ENCODE assay signal across 13 cellular contexts in genomic region chr10:58175990-58176910, GRCh38.
A peak's percentile ranks its signal among the peaks of the same experiment; 100 is the strongest.
DNase-seq lines count a peak whose midpoint lies in the region; ATAC-seq, FAIRE-seq and TF ChIP-seq lines count a peak whose summit lies in the region.
"Had no signal": no experiment of that assay in that cellular context is flagged by ENCODE, and none has a peak within 500 bp of the region (broad histone marks: within the 10 kb centered on the region; RNA-seq: fewer than 3 reads in every experiment).

No MANE protein-coding gene starts in this region.

- FAIRE-seq in bronchial epithelial cell (lab: Jason Lieb, UNC), result no peak

- DNase-seq in DND-41, result no peak
- DNase-seq in NCI-H460 (ENCODE audit: extremely low read depth, low read depth), result peak; percentile 12
- DNase-seq in bronchial epithelial cell (ENCODE audit: low read depth), result peak; percentile 25
- no peak for DNase-seq in left colon
- no peak for DNase-seq in stimulated activated CD4-positive, alpha-beta T cell treated with anti-CD3 and anti-CD28 coated beads, Interleukin-4, amount 100 ng/mL, for 4 hours
- no peak for DNase-seq in NCI-H748 treated with DMSO at 0.1 percent for 48 hours (lab: John Stamatoyannopoulos, UW)
- DNase-seq in colonic mucosa, result no peak
- DNase-seq: activated naive CD4-positive, alpha-beta T cell treated with anti-CD3 and anti-CD28 coated beads for 36 hours; DMS79; immature natural killer cell; PC-9; stimulated activated CD4-positive, alpha-beta T cell treated with anti-CD3 and anti-CD28 coated beads, Interleukin-4, amount 100 ng/mL, for 1 hour had no signal

- no peaks in the 10 kb centered on the region for H4K20me1 ChIP-seq in DND-41 (ENCODE audit: insufficient read depth, low read length)

- H3K27me3 ChIP-seq in DND-41 (ENCODE audit: insufficient read depth, low read length, poor library complexity) (no peaks in the 10 kb centered on the region), bronchial epithelial cell (ENCODE audit: control insufficient read depth, insufficient read depth, low read length) (no peaks in the 10 kb centered on the region), colonic mucosa (no peaks in the 10 kb centered on the region)

- H3K79me2 ChIP-seq in DND-41 (ENCODE audit: insufficient read depth, low read length), result no peaks in the 10 kb centered on the region

- peak; percentile 63; the same call in 2 of the 3 replicates for ATAC-seq in DND-41 (ENCODE audit: insufficient read depth, low read depth)
- peak; percentile 67 for ATAC-seq in left colon
- ATAC-seq in GM18868 (IDR thresholded peaks at IDR 0.05; ENCODE audit: unreplicated experiment), result no peak

- no peak overlapping the region for H2AFZ ChIP-seq in DND-41 (ENCODE audit: low read depth, low read length)
- H2AFZ ChIP-seq: PC-9 had no signal

- no peak overlapping the region for H3K4me2 ChIP-seq in DND-41 (ENCODE audit: insufficient read depth, low read length)
- H3K4me2 ChIP-seq: PC-9 had no signal

- H3K9ac ChIP-seq in DND-41 (ENCODE audit: low read depth, low read length) (no peak overlapping the region), colonic mucosa (ENCODE audit: low read depth in 2 of 2, low read length in 2 of 2) (no peak overlapping the region)

- no peak for TF ChIP-seq CTCF in DND-41 (IDR thresholded peaks at IDR 0.05; ENCODE audit: borderline replicate concordance, extremely low read depth, low read length, poor library complexity, severe bottlenecking)
- TF ChIP-seq CTCF in bronchial epithelial cell (IDR thresholded peaks at IDR 0.05; ENCODE audit: insufficient read depth, low read length, severe bottlenecking), result no peak
- no peak for TF ChIP-seq CTCF in colonic mucosa (IDR thresholded peaks at IDR 0.05)

- no peak overlapping the region for H3K27ac ChIP-seq in DND-41 (ENCODE audit: low read length)
- H3K27ac ChIP-seq in colonic mucosa, result no peak overlapping the region
- H3K27ac ChIP-seq: PC-9 had no signal

- no peak overlapping the region for H3K4me3 ChIP-seq in DND-41 (ENCODE audit: low read depth in 1 of 2, low read length in 2 of 2)
- H3K4me3 ChIP-seq in bronchial epithelial cell (ENCODE audit: low read depth, low read length), result no peak overlapping the region
- H3K4me3 ChIP-seq in colonic mucosa, result no peak overlapping the region
- H3K4me3 ChIP-seq: PC-9 had no signal

- H3K36me3 ChIP-seq in DND-41 (ENCODE audit: insufficient read depth, low read length) (no peaks in the 10 kb centered on the region), bronchial epithelial cell (ENCODE audit: control insufficient read depth, insufficient read depth, low read length) (no peaks in the 10 kb centered on the region), colonic mucosa (no peaks in the 10 kb centered on the region)

- no peaks in the 10 kb centered on the region for H3K9me3 ChIP-seq in DND-41 (ENCODE audit: insufficient read depth, low read length, severe bottlenecking)
- no peaks in the 10 kb centered on the region for H3K9me3 ChIP-seq in colonic mucosa

- intact Hi-C loops in left colon (cut with DNase I, micrococcal nuclease), result loop anchor here in 1 of 2 donors (5.0 kb wide), 1 partner anchor 116 kb away; no protein-coding TSS in a partner anchor
- intact Hi-C loops in colonic mucosa (cut with DNase I), result loop anchor here (10.0 kb wide), 1 partner anchor 209 kb away; the partner anchor contains the start of gene TFAM

- H3K4me1 ChIP-seq in DND-41 (ENCODE audit: insufficient read depth, low read length) (no peaks in the 10 kb centered on the region), colonic mucosa (no peaks in the 10 kb centered on the region)

Comparison
In these comparisons a context has a peak if more than half of its experiments do, and no peak if none do; other contexts are left out.
1. DNase-seq: peak in NCI-H460 (single experiment) and bronchial epithelial cell (single experiment); none in DND-41 (single experiment), left colon (0 of 2), stimulated activated CD4-positive, alpha-beta T cell treated with anti-CD3 and anti-CD28 coated beads, Interleukin-4, amount 100 ng/mL, for 4 hours (0 of 2), NCI-H748 treated with DMSO at 0.1 percent for 48 hours (single experiment) and colonic mucosa (single experiment).